In genomic region chr21:15706686-15707085, GRCh38 we compare ENCODE assay signal across 9 cellular contexts. TPM values are rescaled to one million over a fixed set of nuclear protein-coding genes. Genes with fewer than 3 reads are reported as not detected.
A peak's percentile ranks its signal among the peaks of the same experiment; 100 is the strongest.
DNase-seq lines count a peak whose midpoint lies in the region; ATAC-seq and TF ChIP-seq lines count a peak whose summit lies in the region.
"Had no signal": no experiment of that assay in that cellular context is flagged by ENCODE, and none has a peak within 500 bp of the region (broad histone marks: within the 10 kb centered on the region; RNA-seq: fewer than 3 reads in every experiment).

No MANE protein-coding gene starts in this region.

- no peak for TF ChIP-seq RAD21 in SK-N-SH (IDR thresholded peaks at IDR 0.05; ENCODE audit: low read length)

- no peaks in the 10 kb centered on the region for H3K79me2 ChIP-seq in SK-N-SH (ENCODE audit: insufficient read depth)

- 26% methylated on average over 3 of the region's 3 CpGs for WGBS in SK-N-SH (ENCODE audit: low lambda C conversion rate)

- H2AFZ ChIP-seq in SK-N-SH (ENCODE audit: low read depth) = no peak overlapping the region

- H3K4me3 ChIP-seq in SK-N-SH (ENCODE audit: low read depth in 2 of 2, low read length in 1 of 2) (no peak overlapping the region), retinal pigment epithelial cell (ENCODE audit: low read length) (no peak overlapping the region)

- peaks cover 6% of the 10 kb centered on the region; the same call in 1 of the 2 replicates for H3K9me3 ChIP-seq in SK-N-SH

- POLR2A ChIA-PET in SK-N-SH (lab: Yijun Ruan, JAX) = no interaction called here
- POLR2A ChIA-PET in GM10248 (lab: Yijun Ruan, JAX) = no interaction called here

- no peaks in the 10 kb centered on the region for H3K4me1 ChIP-seq in SK-N-SH (ENCODE audit: control insufficient read depth in 1 of 2, insufficient read depth in 2 of 2, low read depth in 1 of 2, low read length in 1 of 2)
- peaks cover 5% of the 10 kb centered on the region for H3K4me1 ChIP-seq in foreskin keratinocyte

- H4K20me1 ChIP-seq in SK-N-SH (ENCODE audit: insufficient read depth) = no peaks in the 10 kb centered on the region

- no peak overlapping the region for H3K9ac ChIP-seq in SK-N-SH

- CTCF ChIA-PET in SK-N-SH (lab: Yijun Ruan, JAX) (no interaction called here), GM10248 (lab: Yijun Ruan, JAX) (no interaction called here)

- TF ChIP-seq CTCF in SK-N-SH (IDR thresholded peaks at IDR 0.05) = no peak
- TF ChIP-seq CTCF in foreskin keratinocyte (conservative IDR thresholded peaks at IDR 0.05) = no peak
- TF ChIP-seq CTCF in retinal pigment epithelial cell (conservative IDR thresholded peaks at IDR 0.05; ENCODE audit: low read depth, low read length) = no peak
- no peak for TF ChIP-seq CTCF in GM10248 (IDR thresholded peaks at IDR 0.05; ENCODE audit: control extremely low read depth, extremely low read depth, low read depth, missing control alignments)

- H3K4me2 ChIP-seq in SK-N-SH = no peak overlapping the region

- no peaks in the 10 kb centered on the region for H3F3A ChIP-seq in SK-N-SH (replicated peaks; ENCODE audit: insufficient read depth)

- H3K27me3 ChIP-seq in SK-N-SH (ENCODE audit: insufficient read depth) = no peaks in the 10 kb centered on the region
- H3K27me3 ChIP-seq in foreskin keratinocyte = no peaks in the 10 kb centered on the region

- peak; percentile 96 for DNase-seq in GM04504 (ENCODE audit: low read depth)
- DNase-seq in SK-N-SH = no peak
- DNase-seq in foreskin keratinocyte = peak; percentile 85 to 91
- DNase-seq in retinal pigment epithelial cell (ENCODE audit: low read depth) = peak; percentile 79
- DNase-seq in GM10248 (ENCODE audit: extremely low spot score) = no peak
- DNase-seq in UCSD-AML1 (lab: John Stamatoyannopoulos, UW; ENCODE audit: unreplicated experiment) = no peak
- DNase-seq in OCI-M1 (lab: John Stamatoyannopoulos, UW) = no peak
- DNase-seq in GDM1 (lab: John Stamatoyannopoulos, UW) = no peak
- DNase-seq: activated CD8-positive, alpha-beta T cell treated with anti-CD3 and anti-CD28 coated beads for 36 hours had no signal

- ATAC-seq in foreskin keratinocyte = peak; percentile 98
- ATAC-seq: activated CD8-positive, alpha-beta T cell treated with anti-CD3 and anti-CD28 coated beads for 36 hours had no signal

- no peaks in the 10 kb centered on the region for H3K9me2 ChIP-seq in SK-N-SH

- H3K36me3 ChIP-seq in SK-N-SH (replicated peaks in 1 of 2; ENCODE audit: control insufficient read depth in 1 of 2, insufficient read depth in 2 of 2, low read length in 1 of 2) = no peaks in the 10 kb centered on the region

- TF ChIP-seq EP300 in SK-N-SH (IDR thresholded peaks at IDR 0.05; ENCODE audit: borderline replicate concordance in 1 of 2, low read depth in 1 of 2, low read length in 1 of 2) = peak in 1 of 2 experiments; percentile 15; a peak in 1 of 4 replicates

- H3K27ac ChIP-seq in SK-N-SH (ENCODE audit: low read depth in 2 of 2, low read length in 1 of 2) (no peak overlapping the region), foreskin keratinocyte (no peak overlapping the region)

TF ChIP-seq in SK-N-SH, 30 proteins besides CTCF, POLR2A, EP300 and RAD21:
- no peak for TF ChIP-seq RXRA (IDR thresholded peaks at IDR 0.05; ENCODE audit: borderline replicate concordance, low read depth)
- TF ChIP-seq IRF3 (IDR thresholded peaks at IDR 0.05; ENCODE audit: low read depth, low read length) = no peak
- TF ChIP-seq PBX3 (IDR thresholded peaks at IDR 0.05) = peak; percentile 68
- TF ChIP-seq MEF2A (IDR thresholded peaks at IDR 0.05; ENCODE audit: borderline replicate concordance, low read depth) = 0 out of 2 replicates have a peak, but pooled peaks have one; percentile 21
- no peak for TF ChIP-seq TAF1 (IDR thresholded peaks at IDR 0.05; ENCODE audit: borderline replicate concordance, low read depth, low read length)
- TF ChIP-seq FOXJ3 (CRISPR knock-in tag; IDR thresholded peaks at IDR 0.05) = no peak
- TF ChIP-seq JUND (IDR thresholded peaks at IDR 0.05) = peak; percentile 50
- peak; percentile 34; the same call in 1 of the 2 replicates for TF ChIP-seq NFIC (IDR thresholded peaks at IDR 0.05; ENCODE audit: borderline replicate concordance)
- no peak for TF ChIP-seq USF1 (IDR thresholded peaks at IDR 0.05; ENCODE audit: borderline replicate concordance, low read depth)
- no peak for TF ChIP-seq EZH2phosphoT487 (IDR thresholded peaks at IDR 0.05; ENCODE audit: borderline replicate concordance, low read depth)
- TF ChIP-seq GABPA (IDR thresholded peaks at IDR 0.05; ENCODE audit: low read depth) = no peak
- 0 out of 2 replicates have a peak, but pooled peaks have one; percentile 19 for TF ChIP-seq FOSL2 (IDR thresholded peaks at IDR 0.05; ENCODE audit: borderline replicate concordance, low read depth)
- TF ChIP-seq GATA2 (CRISPR knock-in tag; IDR thresholded peaks at IDR 0.05) = no peak
- peak; percentile 46 for TF ChIP-seq TCF12 (IDR thresholded peaks at IDR 0.05)
TF ChIP-seq in SK-N-SH: peak in this region for 6.

RNA-seq across cellular contexts. Expression of gene USP25, which starts 23.1 kb away (rescaled TPM):
- polyA plus RNA-seq in SK-N-SH (2012; rRNA removed) (4.3 and 4.6 TPM in 2 replicates), foreskin keratinocyte (9.0 TPM in 2 replicates)
- 5.3 and 6.3 TPM in 2 replicates for polyA plus RNA-seq in SK-N-SH (2012; cell fraction: cytosol; rRNA removed)
- polyA plus RNA-seq in SK-N-SH (2012; cell fraction: nucleus; rRNA removed) = 4.3 and 7.6 TPM in 2 replicates
- total RNA-seq in foreskin keratinocyte = 25.5 and 27.3 TPM in 2 replicates

Comparison
In these comparisons a context has a peak if more than half of its experiments do, and no peak if none do; other contexts are left out.
1. DNase-seq: peak in GM04504 (single experiment), foreskin keratinocyte (2 of 2) and retinal pigment epithelial cell (single experiment); none in SK-N-SH (single experiment), GM10248 (single experiment), UCSD-AML1 (single experiment), OCI-M1 (single experiment) and GDM1 (single experiment).